ENCODE assay signal across 17 cellular contexts in genomic region chr3:100278910-100279309, GRCh38. TPM values are rescaled to one million over a fixed set of nuclear protein-coding genes. Genes with fewer than 3 reads are reported as not detected.
DNase-seq lines count a peak whose midpoint lies in the region; ATAC-seq, FAIRE-seq and TF ChIP-seq lines count a peak whose summit lies in the region.
"Had no signal": no experiment of that assay in that cellular context is flagged by ENCODE, and none has a peak within 500 bp of the region (broad histone marks: within the 10 kb centered on the region; RNA-seq: fewer than 3 reads in every experiment).

No MANE protein-coding gene starts in this region.

- H2AFZ ChIP-seq in astrocyte (ENCODE audit: low read depth, low read length) (no peak overlapping the region), osteoblast (ENCODE audit: low read length) (no peak overlapping the region)

- TF ChIP-seq POLR2A in A549 (IDR thresholded peaks at IDR 0.05; ENCODE audit: low read length), result no peak

- ATAC-seq in A549 (no peak), HG02798 (IDR thresholded peaks at IDR 0.05; ENCODE audit: poor library complexity, unreplicated experiment) (no peak)

- no peaks in the 10 kb centered on the region for H3K27me3 ChIP-seq in astrocyte (ENCODE audit: insufficient read depth, low read length)
- no peaks in the 10 kb centered on the region for H3K27me3 ChIP-seq in osteoblast (ENCODE audit: insufficient read depth, low read length)
- no peaks in the 10 kb centered on the region for H3K27me3 ChIP-seq in ascending aorta
- H3K27me3 ChIP-seq: BE2C had no signal

- peaks cover 16% of the 10 kb centered on the region for H3K4me1 Mint-ChIP-seq in astrocyte (ENCODE audit: low read depth, unreplicated experiment)

- TF ChIP-seq EP300 in A549 (IDR thresholded peaks at IDR 0.05), result no peak

- intact Hi-C loops in ascending aorta (cut with DNase I), result no loop called here

- H3K4me3 ChIP-seq in A549 (no peak overlapping the region), astrocyte (ENCODE audit: insufficient read depth, low read depth, low read length) (no peak overlapping the region), osteoblast (ENCODE audit: insufficient read depth, low read length) (no peak overlapping the region), ascending aorta (no peak overlapping the region)
- H3K4me3 ChIP-seq: HAP-1 had no signal

- H3K4me3 Mint-ChIP-seq in astrocyte (ENCODE audit: unreplicated experiment), result no peak overlapping the region
- H3K4me3 Mint-ChIP-seq: CD4-positive, alpha-beta T cell had no signal

- CTCF ChIA-PET in A549 (lab: Yijun Ruan, JAX), result no interaction called here

- no peak overlapping the region for H3K27ac Mint-ChIP-seq in astrocyte (ENCODE audit: unreplicated experiment)
- H3K27ac Mint-ChIP-seq: CD4-positive, alpha-beta T cell had no signal

- POLR2A ChIA-PET in A549 (lab: Yijun Ruan, JAX), result no interaction called here

- H3K36me3 Mint-ChIP-seq in astrocyte (ENCODE audit: low read depth, unreplicated experiment), result no peaks in the 10 kb centered on the region

- H3K9me3 ChIP-seq in A549, result no peaks in the 10 kb centered on the region
- no peaks in the 10 kb centered on the region for H3K9me3 ChIP-seq in astrocyte (ENCODE audit: insufficient read depth, low read depth, low read length)
- H3K9me3 ChIP-seq in osteoblast (ENCODE audit: low read depth, low read length), result no peaks in the 10 kb centered on the region
- H3K9me3 ChIP-seq in ascending aorta, result no peaks in the 10 kb centered on the region
- H3K9me3 ChIP-seq: BE2C, Caco-2, HAP-1 had no signal

- no peaks in the 10 kb centered on the region for H3K27me3 Mint-ChIP-seq in astrocyte (ENCODE audit: low read depth, unreplicated experiment)
- H3K27me3 Mint-ChIP-seq: CD4-positive, alpha-beta T cell had no signal

- peaks cover 38% of the 10 kb centered on the region for H4K20me1 ChIP-seq in astrocyte (ENCODE audit: insufficient read depth, low read length)
- peaks cover 42% of the 10 kb centered on the region for H4K20me1 ChIP-seq in osteoblast (ENCODE audit: insufficient read depth, low read length)

- H3K9me3 Mint-ChIP-seq in astrocyte (ENCODE audit: unreplicated experiment), result no peaks in the 10 kb centered on the region
- H3K9me3 Mint-ChIP-seq: CD4-positive, alpha-beta T cell had no signal

- no peak for TF ChIP-seq CTCF in A549 (IDR thresholded peaks at IDR 0.05)
- TF ChIP-seq CTCF in astrocyte (IDR thresholded peaks at IDR 0.05; ENCODE audit: insufficient read depth, low read depth, low read length), result no peak
- TF ChIP-seq CTCF in osteoblast (IDR thresholded peaks at IDR 0.05; ENCODE audit: extremely low read depth, low read depth, low read length), result no peak
- TF ChIP-seq CTCF in ascending aorta (IDR thresholded peaks at IDR 0.05), result no peak

- 61% methylated on average over 2 of the region's 2 CpGs for whole genome bisulfite sequencing in A549 (ENCODE audit: missing lambda C conversion rate)

- H3K36me3 ChIP-seq in astrocyte (ENCODE audit: insufficient read depth, low read length) (peaks cover 16% of the 10 kb centered on the region), osteoblast (ENCODE audit: insufficient read depth, low read length) (peaks cover 27% of the 10 kb centered on the region), ascending aorta (peaks cover 4 to 32% of the 10 kb centered on the region in 2 donors)
- H3K36me3 ChIP-seq: BE2C had no signal

- H3K27ac ChIP-seq in A549 (no peak overlapping the region), astrocyte (ENCODE audit: low read depth, low read length) (no peak overlapping the region), osteoblast (ENCODE audit: low read depth, low read length) (peak overlapping the region; percentile 41), ascending aorta (no peak overlapping the region)
- H3K27ac ChIP-seq: KMS-11 had no signal

- DNase-seq in A549 (ENCODE audit: low read depth in 1 of 2, low spot score in 1 of 2) (no peak), GM19239 (ENCODE audit: insufficient read length, low spot score) (no peak), astrocyte (ENCODE audit: low read depth) (no peak), osteoblast (ENCODE audit: insufficient read length, low spot score, missing footprints) (no peak), HTR-8/SVneo (ENCODE audit: insufficient read length, low spot score) (no peak), ascending aorta (ENCODE audit: low spot score in 2 of 2) (no peak)
- DNase-seq: ACHN; BE2C; C1 segment of cervical spinal cord; Caco-2; CD4-positive, alpha-beta T cell; DMS153; DMS79; GDM1 had no signal

- H3K4me1 ChIP-seq in A549 (no peaks in the 10 kb centered on the region), astrocyte (ENCODE audit: insufficient read depth, low read length) (no peaks in the 10 kb centered on the region), osteoblast (ENCODE audit: insufficient read depth, low read length) (peaks cover 16% of the 10 kb centered on the region), ascending aorta (peaks cover 0 to 4% of the 10 kb centered on the region in 2 donors)
- H3K4me1 ChIP-seq: BE2C had no signal

- H3K9ac ChIP-seq in astrocyte (ENCODE audit: low read length), result no peak overlapping the region
- H3K9ac ChIP-seq: KMS-11 had no signal

- FAIRE-seq in A549 (lab: Jason Lieb, UNC), result peak; percentile 28
- peak; percentile 26 for FAIRE-seq in GM19239 (lab: Jason Lieb, UNC)
- FAIRE-seq in astrocyte (lab: Jason Lieb, UNC), result peak; percentile 23
- no peak for FAIRE-seq in HTR-8/SVneo (lab: Jason Lieb, UNC)

- H3K79me2 ChIP-seq in astrocyte (ENCODE audit: insufficient read depth, low read length) (peaks cover 78% of the 10 kb centered on the region), osteoblast (ENCODE audit: insufficient read depth, low read length) (peaks cover 72% of the 10 kb centered on the region)

- no peak overlapping the region for H3K4me2 ChIP-seq in A549
- no peak overlapping the region for H3K4me2 ChIP-seq in astrocyte (ENCODE audit: low read length)
- H3K4me2 ChIP-seq in osteoblast (ENCODE audit: insufficient read depth, low read length), result no peak overlapping the region
- H3K4me2 ChIP-seq: KMS-11 had no signal

- no peak for TF ChIP-seq RAD21 in A549 (conservative IDR thresholded peaks at IDR 0.05 in 1 of 2, IDR thresholded peaks at IDR 0.05 in 1 of 2)

TF ChIP-seq in A549, 52 proteins besides CTCF, POLR2A, EP300 and RAD21:
- no peak for TF ChIP-seq MAFK (IDR thresholded peaks at IDR 0.05; ENCODE audit: partially characterized antibody)
- TF ChIP-seq GATA3 (IDR thresholded peaks at IDR 0.05; ENCODE audit: borderline replicate concordance), result no peak
- TF ChIP-seq KDM5A (IDR thresholded peaks at IDR 0.05), result no peak
- TF ChIP-seq CHD4 (IDR thresholded peaks at IDR 0.05; ENCODE audit: borderline replicate concordance), result no peak
- TF ChIP-seq FOXS1 (CRISPR knock-in tag; IDR thresholded peaks at IDR 0.05), result no peak
- peak; percentile 63 for TF ChIP-seq USF2 (IDR thresholded peaks at IDR 0.05)
- TF ChIP-seq HOXA7 (CRISPR knock-in tag; IDR thresholded peaks at IDR 0.05), result no peak

RNA-seq across cellular contexts. Expression of gene TBC1D23, which starts 18.1 kb away (rescaled TPM):
- 29.4 and 31.3 TPM in 2 replicates for polyA plus RNA-seq in A549 (2011; rRNA removed)
- polyA plus RNA-seq in A549 (2012; cell fraction: cytosol; rRNA removed), result 3.2 and 3.8 TPM in 2 replicates
- 2.1 and 5.2 TPM in 2 replicates for polyA plus RNA-seq in A549 (2012; cell fraction: nucleus; rRNA removed)
- polyA plus RNA-seq in A549 (2017; fragmentation: RNase III; extraction: RNeasy Plus Mini Kit Qiagen cat#74134 plus additional on column Dnase treatment), result 13.4 to 14.5 TPM (median 14.3 TPM) in 3 replicates
- polyA minus RNA-seq in A549 (2011; rRNA and poly(A)+ RNA removed), result 17.8 and 18.4 TPM in 2 replicates
- total RNA-seq in astrocyte, result 62.2 and 67.2 TPM in 2 replicates
- total RNA-seq in osteoblast, result 64.4 and 64.5 TPM in 2 replicates
- total RNA-seq in ascending aorta, result 56.9 TPM

RNA-seq across cellular contexts. Expression of gene NIT2, which starts 55.6 kb away (rescaled TPM):
- 122 and 140 TPM in 2 replicates for polyA plus RNA-seq in A549 (2011; rRNA removed)
- polyA plus RNA-seq in A549 (2012; cell fraction: cytosol; rRNA removed), result 40.6 and 43.9 TPM in 2 replicates
- 48.7 and 82.4 TPM in 2 replicates for polyA plus RNA-seq in A549 (2012; cell fraction: nucleus; rRNA removed)
- 75.0 to 77.2 TPM (median 76.6 TPM) in 3 replicates for polyA plus RNA-seq in A549 (2017; fragmentation: RNase III; extraction: RNeasy Plus Mini Kit Qiagen cat#74134 plus additional on column Dnase treatment)
- polyA minus RNA-seq in A549 (2011; rRNA and poly(A)+ RNA removed), result 20.9 and 27.1 TPM in 2 replicates
- 44.9 and 47.7 TPM in 2 replicates for total RNA-seq in astrocyte
- total RNA-seq in osteoblast, result 18.1 and 23.3 TPM in 2 replicates
- total RNA-seq in ascending aorta, result 5.3 TPM
